16 cellular contexts compared by ENCODE assay signal in the genomic region with DNA sequence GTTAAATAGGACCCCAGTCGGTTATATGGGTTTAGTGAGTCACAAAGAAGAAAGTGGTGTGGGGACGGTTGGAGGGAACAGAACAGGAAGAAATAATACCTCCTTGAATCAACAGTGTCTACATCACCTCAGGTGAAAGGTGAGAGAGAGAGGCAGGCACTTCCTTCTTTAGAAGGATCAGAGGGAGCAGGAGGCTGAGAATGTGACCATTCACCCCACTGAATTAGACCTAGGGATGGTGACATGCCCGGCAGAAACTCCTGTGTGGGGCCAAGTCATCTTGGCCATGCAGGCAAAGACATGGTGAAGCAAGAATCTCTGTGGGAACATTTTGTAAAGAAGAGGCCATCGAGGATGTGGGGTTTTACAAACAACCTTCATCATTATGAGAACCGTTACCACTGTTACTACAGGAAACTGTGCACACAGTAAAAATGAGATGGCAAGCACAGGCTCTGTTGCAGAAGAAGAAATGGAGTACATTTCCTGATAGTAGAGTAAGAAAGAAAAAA.
A peak's percentile ranks its signal among the peaks of the same experiment; 100 is the strongest.
DNase-seq lines count a peak whose midpoint lies in the region; ATAC-seq and TF ChIP-seq lines count a peak whose summit lies in the region.
"Had no signal": no experiment of that assay in that cellular context is flagged by ENCODE, and none has a peak within 500 bp of the region (broad histone marks: within the 10 kb centered on the region; RNA-seq: fewer than 3 reads in every experiment).

No MANE protein-coding gene starts in this region.

- intact Hi-C loops in CD4-positive, alpha-beta T cell (cut with DNase I, micrococcal nuclease), result loop anchor here in 1 of 2 experiments (1.0 to 5.0 kb wide), 5 partner anchors 16 to 1273 kb away; no protein-coding TSS in a partner anchor

- peak overlapping the region; percentile 68 for H3K27ac ChIP-seq in CD4-positive, alpha-beta T cell (ENCODE audit: low read depth, low read length)
- H3K27ac ChIP-seq in Peyer's patch, result peak overlapping the region; percentile 24 to 66 (median 56)
- H3K27ac ChIP-seq: prostate gland, SK-N-MC had no signal

- no peaks in the 10 kb centered on the region for H3K9me3 ChIP-seq in CD4-positive, alpha-beta T cell (ENCODE audit: control insufficient read depth, low read length)
- H3K9me3 ChIP-seq in Peyer's patch, result no peaks in the 10 kb centered on the region
- H3K9me3 ChIP-seq: prostate gland had no signal

- no peaks in the 10 kb centered on the region for H3K36me3 Mint-ChIP-seq in CD4-positive, alpha-beta T cell (ENCODE audit: low read depth)
- peaks cover 1 to 6% of the 10 kb centered on the region in 2 donors for H3K36me3 Mint-ChIP-seq in activated T-cell treated with anti-CD3 and anti-CD28 coated beads, Interleukin-2, amount 50 U/mL, for 72 hours (ENCODE audit: insufficient read depth in 2 of 2)
- H3K36me3 Mint-ChIP-seq in effector memory CD8-positive, alpha-beta T cell (ENCODE audit: insufficient read depth), result peaks cover 3% of the 10 kb centered on the region

- H3K4me3 Mint-ChIP-seq in CD4-positive, alpha-beta T cell, result peak overlapping the region; percentile 43
- peak overlapping the region; percentile 47 to 59 for H3K4me3 Mint-ChIP-seq in activated T-cell treated with anti-CD3 and anti-CD28 coated beads, Interleukin-2, amount 50 U/mL, for 72 hours
- H3K4me3 Mint-ChIP-seq in effector memory CD8-positive, alpha-beta T cell, result peak overlapping the region; percentile 24 to 56

- POLR2A ChIA-PET in CD4-positive, alpha-beta T cell (lab: Charles Lee), result interaction anchor here (0.7 to 4.4 kb wide), 6 partner anchors 9 to 1268 kb away, joined by 3 to 46 read pairs (median 10); no protein-coding TSS in a partner anchor

- DNase-seq in CD4-positive, alpha-beta T cell, result peak in 5 of 10 experiments; percentile 14 to 50 (median 23)
- DNase-seq in Peyer's patch, result peak in 2 of 3 donors; percentile 19 to 49
- DNase-seq in activated T-cell treated with anti-CD3 and anti-CD28 coated beads, Interleukin-2, amount 50 U/mL, for 72 hours, result peak; percentile 48 to 55
- peak in 2 of 3 experiments; percentile 10 to 48 for DNase-seq in effector memory CD8-positive, alpha-beta T cell
- DNase-seq: COR-L47, IMR-90, MV-4-11, NCI-H526 treated with DMSO at 0.1 percent for 48 hours, substantia nigra had no signal

- H3K4me3 ChIP-seq in Peyer's patch, result no peak overlapping the region
- H3K4me3 ChIP-seq: prostate gland, SK-N-MC had no signal

- TF ChIP-seq POLR2A in Peyer's patch (IDR thresholded peaks at IDR 0.05), result no peak

- CTCF ChIA-PET in CD4-positive, alpha-beta T cell (lab: Charles Lee), result interaction anchor here (0.9 to 1.8 kb wide), 3 partner anchors 12 to 1280 kb away, joined by 3 to 15 read pairs (median 5); no protein-coding TSS in a partner anchor

- H3K4me1 ChIP-seq in Peyer's patch, result no peaks in the 10 kb centered on the region
- H3K4me1 ChIP-seq: prostate gland had no signal

- H3K36me3 ChIP-seq in Peyer's patch, result no peaks in the 10 kb centered on the region
- H3K36me3 ChIP-seq: prostate gland had no signal

- peaks cover 88% of the 10 kb centered on the region for H3K4me1 Mint-ChIP-seq in CD4-positive, alpha-beta T cell (ENCODE audit: low read depth)
- H3K4me1 Mint-ChIP-seq in activated T-cell treated with anti-CD3 and anti-CD28 coated beads, Interleukin-2, amount 50 U/mL, for 72 hours (ENCODE audit: low read depth), result peaks cover 57% of the 10 kb centered on the region
- H3K4me1 Mint-ChIP-seq in effector memory CD8-positive, alpha-beta T cell (ENCODE audit: low read depth in 2 of 2), result peaks cover 33 to 43% of the 10 kb centered on the region in 2 donors

- H3K9me3 Mint-ChIP-seq in CD4-positive, alpha-beta T cell, result peaks cover 2% of the 10 kb centered on the region
- H3K9me3 Mint-ChIP-seq in activated T-cell treated with anti-CD3 and anti-CD28 coated beads, Interleukin-2, amount 50 U/mL, for 72 hours, result peaks cover 3 to 6% of the 10 kb centered on the region in 2 donors
- H3K9me3 Mint-ChIP-seq in effector memory CD8-positive, alpha-beta T cell, result peaks cover 0 to 10% of the 10 kb centered on the region in 2 donors

- no peaks in the 10 kb centered on the region for H3K27me3 Mint-ChIP-seq in CD4-positive, alpha-beta T cell
- H3K27me3 Mint-ChIP-seq in activated T-cell treated with anti-CD3 and anti-CD28 coated beads, Interleukin-2, amount 50 U/mL, for 72 hours (ENCODE audit: low read depth), result no peaks in the 10 kb centered on the region
- no peaks in the 10 kb centered on the region for H3K27me3 Mint-ChIP-seq in effector memory CD8-positive, alpha-beta T cell

- no peaks in the 10 kb centered on the region for H3K27me3 ChIP-seq in CD4-positive, alpha-beta T cell (ENCODE audit: control insufficient read depth, insufficient read depth, low read length)
- H3K27me3 ChIP-seq in Peyer's patch, result no peaks in the 10 kb centered on the region

- ATAC-seq in CD4-positive, alpha-beta T cell (ENCODE audit: poor library complexity), result peak; percentile 81
- ATAC-seq in activated T-cell treated with anti-CD3 and anti-CD28 coated beads, Interleukin-2, amount 50 U/mL, for 72 hours (replicated peaks in 1 of 2), result peak; percentile 84 to 85
- peak; percentile 89 for ATAC-seq in effector memory CD8-positive, alpha-beta T cell (replicated peaks)
- ATAC-seq in HG03135 (IDR thresholded peaks at IDR 0.05; ENCODE audit: unreplicated experiment) (no peak), HG02973 (IDR thresholded peaks at IDR 0.05; ENCODE audit: unreplicated experiment) (no peak), HG03354 (IDR thresholded peaks at IDR 0.05; ENCODE audit: poor library complexity, severe bottlenecking, unreplicated experiment) (no peak), HG02571 (IDR thresholded peaks at IDR 0.05; ENCODE audit: unreplicated experiment) (no peak)
- ATAC-seq: esophagus mucosa had no signal

- TF ChIP-seq CTCF in CD4-positive, alpha-beta T cell (IDR thresholded peaks at IDR 0.05), result no peak
- TF ChIP-seq CTCF in Peyer's patch (IDR thresholded peaks at IDR 0.05), result no peak

- peak overlapping the region; percentile 93 for H3K27ac Mint-ChIP-seq in CD4-positive, alpha-beta T cell
- peak overlapping the region; percentile 99 for H3K27ac Mint-ChIP-seq in activated T-cell treated with anti-CD3 and anti-CD28 coated beads, Interleukin-2, amount 50 U/mL, for 72 hours
- H3K27ac Mint-ChIP-seq in effector memory CD8-positive, alpha-beta T cell, result peak overlapping the region; percentile 92 to 94

Comparison
In these comparisons a context has a peak if more than half of its experiments do, and no peak if none do; other contexts are left out.
1. ATAC-seq: peak in CD4-positive, alpha-beta T cell (single experiment), activated T-cell treated with anti-CD3 and anti-CD28 coated beads, Interleukin-2, amount 50 U/mL, for 72 hours (2 of 2) and effector memory CD8-positive, alpha-beta T cell (single experiment); none in HG03135 (single experiment), HG02973 (single experiment), HG03354 (single experiment) and HG02571 (single experiment).
2. Peak in every context shown above with its lines, with median percentiles within 50 percentile points of each other: H3K27ac Mint-ChIP-seq and H3K4me3 Mint-ChIP-seq.